In the genomic region with DNA sequence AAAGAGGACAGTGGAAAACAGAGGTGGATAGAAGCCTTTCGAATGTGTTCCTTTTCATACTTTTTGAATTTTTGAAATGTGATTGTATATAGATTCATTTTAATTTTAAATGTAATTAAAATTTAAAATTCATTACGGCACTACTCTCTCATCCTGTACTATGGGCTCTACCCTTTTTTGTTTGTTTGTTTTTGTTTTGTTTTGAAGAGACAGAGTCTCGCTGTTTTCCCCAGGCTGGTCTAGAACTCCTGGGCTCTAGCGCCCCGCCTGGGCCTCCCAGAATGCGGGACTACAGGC, we compare ENCODE assay signal across 8 cellular contexts. TPM values are rescaled to one million over a fixed set of nuclear protein-coding genes. Genes with fewer than 3 reads are reported as not detected.
DNase-seq lines count a peak whose midpoint lies in the region; ATAC-seq and TF ChIP-seq lines count a peak whose summit lies in the region.

No MANE protein-coding gene starts in this region.

- H3K4me1 ChIP-seq in body of pancreas (peaks cover 14% of the 10 kb centered on the region), lung (ENCODE audit: control insufficient read depth in 2 of 2, insufficient read depth in 2 of 2, low read length in 2 of 2) (no peaks in the 10 kb centered on the region), vagina (peaks cover 16% of the 10 kb centered on the region)

- whole genome bisulfite sequencing in body of pancreas, 2 donors: 15 to 17% methylated on average over 6 of the region's 6 CpGs
- 14 to 19% methylated on average over 6 of the region's 6 CpGs for WGBS in lung, 2 donors

- no peak for TF ChIP-seq POLR2A in body of pancreas (IDR thresholded peaks at IDR 0.05)
- TF ChIP-seq POLR2A in vagina (IDR thresholded peaks at IDR 0.05): no peak

- no peak for TF ChIP-seq CTCF in body of pancreas (IDR thresholded peaks at IDR 0.05)
- TF ChIP-seq CTCF in lung (IDR thresholded peaks at IDR 0.05; ENCODE audit: control extremely low read depth, extremely low read depth): no peak
- no peak for TF ChIP-seq CTCF in vagina (IDR thresholded peaks at IDR 0.05)

- DNase-seq in stimulated activated naive CD4-positive, alpha-beta T cell treated with Interleukin-2 at 50 U/mL for 16 hours (lab: John Stamatoyannopoulos, UW): peak; percentile 47
- no peak for DNase-seq in stimulated activated naive CD4-positive, alpha-beta T cell (lab: John Stamatoyannopoulos, UW)
- DNase-seq in body of pancreas (no peak), lung (ENCODE audit: low spot score) (no peak), vagina (ENCODE audit: extremely low spot score in 2 of 2) (no peak), NCI-H2227 treated with DMSO at 0.1 percent for 48 hours (lab: John Stamatoyannopoulos, UW) (no peak), NCI-H748 treated with DMSO at 0.1 percent for 48 hours (lab: John Stamatoyannopoulos, UW) (no peak)

- H3K9me3 ChIP-seq in body of pancreas: no peaks in the 10 kb centered on the region
- no peaks in the 10 kb centered on the region for H3K9me3 ChIP-seq in lung (ENCODE audit: control insufficient read depth in 2 of 2, insufficient read depth in 1 of 2, low read length in 1 of 2)
- H3K9me3 ChIP-seq in vagina: no peaks in the 10 kb centered on the region

- H3K27ac ChIP-seq in body of pancreas: peak overlapping the region; percentile 89 to 94 (median 92)
- H3K27ac ChIP-seq in lung (ENCODE audit: low read depth in 1 of 2, low read length in 1 of 2): peak overlapping the region; percentile 99 to 100
- H3K27ac ChIP-seq in vagina: peak overlapping the region; percentile 82

- H3K4me3 ChIP-seq in body of pancreas (peak overlapping the region; percentile 29 to 38), lung (peak overlapping the region; percentile 79), vagina (peak overlapping the region; percentile 48 to 64)

- intact Hi-C loops in body of pancreas (cut with DNase I): no loop called here
- intact Hi-C loops in vagina (cut with DNase I): loop anchor here (5.0 kb wide), 1 partner anchor 326 kb away; no protein-coding TSS in a partner anchor

- no peaks in the 10 kb centered on the region for H3K27me3 ChIP-seq in body of pancreas
- no peaks in the 10 kb centered on the region for H3K27me3 ChIP-seq in lung (ENCODE audit: control insufficient read depth, insufficient read depth)
- no peaks in the 10 kb centered on the region for H3K27me3 ChIP-seq in vagina

- ATAC-seq in body of pancreas: no peak
- peak; percentile 66 for ATAC-seq in lung (ENCODE audit: insufficient read depth, low FRiP score)
- ATAC-seq in GM21360 (IDR thresholded peaks at IDR 0.05; ENCODE audit: unreplicated experiment): no peak

- H3K36me3 ChIP-seq in body of pancreas (replicated peaks in 1 of 2; ENCODE audit: insufficient read depth in 1 of 2, low read depth in 2 of 2) (no peaks in the 10 kb centered on the region), lung (ENCODE audit: control insufficient read depth in 2 of 2, insufficient read depth in 2 of 2, low read length in 2 of 2) (no peaks in the 10 kb centered on the region), vagina (no peaks in the 10 kb centered on the region)

RNA-seq across cellular contexts. Expression of gene HDHD5, which starts 11.9 kb away (rescaled TPM):
- total RNA-seq in body of pancreas (10 to 100 TPM; 22.1 to 28.7 TPM), lung (10 to 100 TPM; 16.7 to 35.8 TPM), vagina (30.0 TPM)
- 10 to 100 TPM; 19.8 to 49.2 TPM for polyA plus RNA-seq in lung

RNA-seq across cellular contexts. Expression of gene ADA2, which starts 48.3 kb away (rescaled TPM):
- total RNA-seq in body of pancreas (1 to 10 TPM; 2.3 to 3.4 TPM), lung (10 to 100 TPM; 26.1 to 40.5 TPM), vagina (4.7 TPM)
- 10 to 100 TPM; 34.1 to 42.9 TPM for polyA plus RNA-seq in lung

RNA-seq across cellular contexts. Expression of gene TMEM121B, which starts 49.8 kb away (rescaled TPM):
- total RNA-seq in body of pancreas: under 1 TPM in 1 of 2 donors, not detected in 1; 0.26 TPM
- total RNA-seq in lung: under 1 TPM; 0.46 to 0.67 TPM
- polyA plus RNA-seq in lung: 1 to 10 TPM in 1 of 2 donors, under 1 TPM in 1; 0.26 to 1.4 TPM
- not detected for total RNA-seq in vagina
